In the genomic region with DNA sequence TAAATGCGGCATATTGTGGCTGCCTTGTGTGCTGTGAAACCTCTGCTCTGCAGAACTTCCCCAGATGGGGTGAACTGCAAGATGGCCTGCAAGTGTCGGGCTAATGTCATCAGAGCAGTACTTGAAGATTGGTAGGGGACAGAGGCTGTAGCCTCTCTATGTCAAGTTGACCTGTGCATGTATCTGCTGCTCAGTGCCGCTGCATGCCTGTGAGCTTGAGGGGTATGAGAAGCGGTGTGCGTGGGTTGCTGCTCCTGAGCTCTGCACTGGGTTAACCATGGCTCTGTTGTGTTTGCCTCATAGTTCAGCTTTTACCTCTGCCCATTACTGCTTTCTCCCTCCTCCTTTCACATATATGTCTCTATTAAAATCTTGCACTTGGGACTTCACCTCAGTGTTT, we compare ENCODE assay signal across 1 cellular context.
TF ChIP-seq lines count a peak whose summit lies in the region.

No MANE protein-coding gene starts in this region.

TF ChIP-seq in SK-N-SH treated with all-trans-retinoic acid at 6 μM for 48 hours, 23 proteins besides CTCF, POLR2A, EP300 and RAD21 (continued from another document):
- TF ChIP-seq, protein P1, sequence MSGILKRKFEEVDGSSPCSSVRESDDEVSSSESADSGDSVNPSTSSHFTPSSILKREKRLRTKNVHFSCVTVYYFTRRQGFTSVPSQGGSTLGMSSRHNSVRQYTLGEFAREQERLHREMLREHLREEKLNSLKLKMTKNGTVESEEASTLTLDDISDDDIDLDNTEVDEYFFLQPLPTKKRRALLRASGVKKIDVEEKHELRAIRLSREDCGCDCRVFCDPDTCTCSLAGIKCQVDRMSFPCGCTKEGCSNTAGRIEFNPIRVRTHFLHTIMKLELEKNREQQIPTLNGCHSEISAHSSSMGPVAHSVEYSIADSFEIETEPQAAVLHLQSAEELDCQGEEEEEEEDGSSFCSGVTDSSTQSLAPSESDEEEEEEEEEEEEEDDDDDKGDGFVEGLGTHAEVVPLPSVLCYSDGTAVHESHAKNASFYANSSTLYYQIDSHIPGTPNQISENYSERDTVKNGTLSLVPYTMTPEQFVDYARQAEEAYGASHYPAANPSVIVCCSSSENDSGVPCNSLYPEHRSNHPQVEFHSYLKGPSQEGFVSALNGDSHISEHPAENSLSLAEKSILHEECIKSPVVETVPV (CRISPR knock-in tag; IDR thresholded peaks at IDR 0.05) = no peak
- TF ChIP-seq ESRRG (CRISPR knock-in tag; IDR thresholded peaks at IDR 0.05) = no peak
- TF ChIP-seq GLIS3 (CRISPR knock-in tag; IDR thresholded peaks at IDR 0.05) = no peak
- no peak for TF ChIP-seq TOX (CRISPR knock-in tag; IDR thresholded peaks at IDR 0.05; ENCODE audit: borderline replicate concordance)
- no peak for TF ChIP-seq TCF4 (CRISPR knock-in tag; IDR thresholded peaks at IDR 0.05; ENCODE audit: borderline replicate concordance)
- TF ChIP-seq OSR1 (CRISPR knock-in tag; IDR thresholded peaks at IDR 0.05) = no peak
- TF ChIP-seq, protein P2, sequence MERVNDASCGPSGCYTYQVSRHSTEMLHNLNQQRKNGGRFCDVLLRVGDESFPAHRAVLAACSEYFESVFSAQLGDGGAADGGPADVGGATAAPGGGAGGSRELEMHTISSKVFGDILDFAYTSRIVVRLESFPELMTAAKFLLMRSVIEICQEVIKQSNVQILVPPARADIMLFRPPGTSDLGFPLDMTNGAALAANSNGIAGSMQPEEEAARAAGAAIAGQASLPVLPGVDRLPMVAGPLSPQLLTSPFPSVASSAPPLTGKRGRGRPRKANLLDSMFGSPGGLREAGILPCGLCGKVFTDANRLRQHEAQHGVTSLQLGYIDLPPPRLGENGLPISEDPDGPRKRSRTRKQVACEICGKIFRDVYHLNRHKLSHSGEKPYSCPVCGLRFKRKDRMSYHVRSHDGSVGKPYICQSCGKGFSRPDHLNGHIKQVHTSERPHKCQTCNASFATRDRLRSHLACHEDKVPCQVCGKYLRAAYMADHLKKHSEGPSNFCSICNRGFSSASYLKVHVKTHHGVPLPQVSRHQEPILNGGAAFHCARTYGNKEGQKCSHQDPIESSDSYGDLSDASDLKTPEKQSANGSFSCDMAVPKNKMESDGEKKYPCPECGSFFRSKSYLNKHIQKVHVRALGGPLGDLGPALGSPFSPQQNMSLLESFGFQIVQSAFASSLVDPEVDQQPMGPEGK (CRISPR knock-in tag; IDR thresholded peaks at IDR 0.05; ENCODE audit: borderline replicate concordance) = no peak
- TF ChIP-seq, protein P3, sequence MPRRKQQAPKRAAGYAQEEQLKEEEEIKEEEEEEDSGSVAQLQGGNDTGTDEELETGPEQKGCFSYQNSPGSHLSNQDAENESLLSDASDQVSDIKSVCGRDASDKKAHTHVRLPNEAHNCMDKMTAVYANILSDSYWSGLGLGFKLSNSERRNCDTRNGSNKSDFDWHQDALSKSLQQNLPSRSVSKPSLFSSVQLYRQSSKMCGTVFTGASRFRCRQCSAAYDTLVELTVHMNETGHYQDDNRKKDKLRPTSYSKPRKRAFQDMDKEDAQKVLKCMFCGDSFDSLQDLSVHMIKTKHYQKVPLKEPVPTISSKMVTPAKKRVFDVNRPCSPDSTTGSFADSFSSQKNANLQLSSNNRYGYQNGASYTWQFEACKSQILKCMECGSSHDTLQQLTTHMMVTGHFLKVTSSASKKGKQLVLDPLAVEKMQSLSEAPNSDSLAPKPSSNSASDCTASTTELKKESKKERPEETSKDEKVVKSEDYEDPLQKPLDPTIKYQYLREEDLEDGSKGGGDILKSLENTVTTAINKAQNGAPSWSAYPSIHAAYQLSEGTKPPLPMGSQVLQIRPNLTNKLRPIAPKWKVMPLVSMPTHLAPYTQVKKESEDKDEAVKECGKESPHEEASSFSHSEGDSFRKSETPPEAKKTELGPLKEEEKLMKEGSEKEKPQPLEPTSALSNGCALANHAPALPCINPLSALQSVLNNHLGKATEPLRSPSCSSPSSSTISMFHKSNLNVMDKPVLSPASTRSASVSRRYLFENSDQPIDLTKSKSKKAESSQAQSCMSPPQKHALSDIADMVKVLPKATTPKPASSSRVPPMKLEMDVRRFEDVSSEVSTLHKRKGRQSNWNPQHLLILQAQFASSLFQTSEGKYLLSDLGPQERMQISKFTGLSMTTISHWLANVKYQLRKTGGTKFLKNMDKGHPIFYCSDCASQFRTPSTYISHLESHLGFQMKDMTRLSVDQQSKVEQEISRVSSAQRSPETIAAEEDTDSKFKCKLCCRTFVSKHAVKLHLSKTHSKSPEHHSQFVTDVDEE (CRISPR knock-in tag; IDR thresholded peaks at IDR 0.05) = no peak
TF ChIP-seq in SK-N-SH treated with all-trans-retinoic acid at 6 μM for 48 hours: peak in this region for 0.
